21 cellular contexts compared by ENCODE assay signal in genomic region chr2:21773168-21773567, GRCh38.
"Had no signal": no experiment of that assay in that cellular context is flagged by ENCODE, and none has a peak within 500 bp of the region (broad histone marks: within the 10 kb centered on the region; RNA-seq: fewer than 3 reads in every experiment).

No MANE protein-coding gene starts in this region.

- H3K27ac ChIP-seq: skin epidermis, upper lobe of left lung had no signal

- H3K9me3 ChIP-seq: upper lobe of left lung had no signal

- H3K4me1 ChIP-seq: upper lobe of left lung had no signal

- DNase-seq: activated CD4-positive, alpha-beta T cell treated with anti-CD3 and anti-CD28 coated beads for 48 hours; activated CD4-positive, CD25-positive, alpha-beta regulatory T cell; activated CD8-positive, alpha-beta T cell treated with anti-CD3 and anti-CD28 coated beads for 36 hours; activated naive CD4-positive, alpha-beta T cell treated with Interleukin-2 at 50 U/mL for 16 hours; activated T-cell treated with anti-CD3 and anti-CD28 coated beads, Interleukin-2, amount 50 U/mL, for 24 hours; effector memory CD8-positive, alpha-beta T cell; glutamatergic neuron; hypothalamus; nephron progenitor cell; occipital lobe; posterior cingulate gyrus; stimulated activated CD4-positive, alpha-beta T cell treated with anti-CD3 and anti-CD28 coated beads, Interleukin-15, amount 100 ng/mL, for 24 hours; stimulated activated CD4-positive, alpha-beta T cell treated with anti-CD3 and anti-CD28 coated beads, Interleukin-2, amount 100 ng/mL, for 48 hours; stimulated activated naive CD8-positive, alpha-beta T cell treated with anti-CD3 and anti-CD28 coated beads, Interleukin-15, amount 100 ng/mL, for 72 hours; T-helper 1 cell; T-helper 9 cell; upper lobe of left lung had no signal

- H3K36me3 ChIP-seq: upper lobe of left lung had no signal

- H3K27me3 Mint-ChIP-seq: activated CD8-positive, alpha-beta T cell treated with anti-CD3 and anti-CD28 coated beads for 36 hours; activated T-cell treated with anti-CD3 and anti-CD28 coated beads, Interleukin-2, amount 50 U/mL, for 24 hours; effector memory CD8-positive, alpha-beta T cell; stimulated activated naive CD8-positive, alpha-beta T cell treated with anti-CD3 and anti-CD28 coated beads, Interleukin-15, amount 100 ng/mL, for 72 hours had no signal

- H3K9me3 Mint-ChIP-seq: activated CD8-positive, alpha-beta T cell treated with anti-CD3 and anti-CD28 coated beads for 36 hours; activated T-helper 2 cell treated with anti-CD3 and anti-CD28 coated beads, Interferon-gamma antibody, Interleukin-2, Interleukin-4, amounts not matched to agents 10 μg/mL and 5 μg/mL and 100 μg/mL, durations not matched to agents 14 hours and 24 hours and 36 hours; nephron progenitor cell had no signal

- H3K27ac Mint-ChIP-seq: activated CD8-positive, alpha-beta T cell treated with anti-CD3 and anti-CD28 coated beads for 36 hours; activated T-cell treated with anti-CD3 and anti-CD28 coated beads, Interleukin-2, amount 50 U/mL, for 24 hours; activated T-helper 2 cell treated with anti-CD3 and anti-CD28 coated beads, Interferon-gamma antibody, Interleukin-2, Interleukin-4, amounts not matched to agents 10 μg/mL and 5 μg/mL and 100 μg/mL, durations not matched to agents 14 hours and 24 hours and 36 hours; effector memory CD8-positive, alpha-beta T cell; nephron progenitor cell; stimulated activated naive CD8-positive, alpha-beta T cell treated with anti-CD3 and anti-CD28 coated beads, Interleukin-15, amount 100 ng/mL, for 72 hours had no signal

- H3K4me1 Mint-ChIP-seq: stimulated activated naive CD8-positive, alpha-beta T cell treated with anti-CD3 and anti-CD28 coated beads, Interleukin-15, amount 100 ng/mL, for 72 hours had no signal

- H3K4me3 Mint-ChIP-seq: activated CD8-positive, alpha-beta T cell treated with anti-CD3 and anti-CD28 coated beads for 36 hours; activated T-cell treated with anti-CD3 and anti-CD28 coated beads, Interleukin-2, amount 50 U/mL, for 24 hours; effector memory CD8-positive, alpha-beta T cell; nephron progenitor cell; stimulated activated naive CD8-positive, alpha-beta T cell treated with anti-CD3 and anti-CD28 coated beads, Interleukin-15, amount 100 ng/mL, for 72 hours had no signal

- FAIRE-seq: keratinocyte had no signal

- ATAC-seq: activated CD8-positive, alpha-beta T cell treated with anti-CD3 and anti-CD28 coated beads for 36 hours; effector memory CD8-positive, alpha-beta T cell; SK-N-SH treated with all-trans-retinoic acid at 6 μM for 48 hours; stimulated activated naive CD8-positive, alpha-beta T cell treated with anti-CD3 and anti-CD28 coated beads, Interleukin-15, amount 100 ng/mL, for 72 hours had no signal

- H3K4me3 ChIP-seq: skin epidermis, upper lobe of left lung had no signal

- H3K27me3 ChIP-seq: upper lobe of left lung had no signal
